ENCODE assay signal across 8 cellular contexts in genomic region chr3:32816439-32817194, GRCh38. TPM values are rescaled to one million over a fixed set of nuclear protein-coding genes. Genes with fewer than 3 reads are reported as not detected.
A peak's percentile ranks its signal among the peaks of the same experiment; 100 is the strongest.
DNase-seq lines count a peak whose midpoint lies in the region; ATAC-seq and TF ChIP-seq lines count a peak whose summit lies in the region.

No MANE protein-coding gene starts in this region.

- H3K4me3 ChIP-seq in iPS-11a (ENCODE audit: low read depth, low read length) (peak overlapping the region; percentile 98), skin epidermis (peak overlapping the region; percentile 18 to 42 (median 23))

- H3K4me3 Mint-ChIP-seq in CD4-positive, alpha-beta T cell, result peak overlapping the region; percentile 48
- peak overlapping the region; percentile 51 for H3K4me3 Mint-ChIP-seq in HFFc6

- CTCF ChIA-PET in CD4-positive, alpha-beta T cell (lab: Charles Lee), result no interaction called here

- peaks cover 42% of the 10 kb centered on the region for H3K27me3 Mint-ChIP-seq in CD4-positive, alpha-beta T cell
- H3K27me3 Mint-ChIP-seq in HFFc6 (ENCODE audit: insufficient read depth), result peaks cover 44% of the 10 kb centered on the region

- peaks cover 43% of the 10 kb centered on the region for H3K27me3 ChIP-seq in CD4-positive, alpha-beta T cell (ENCODE audit: control insufficient read depth, insufficient read depth, low read length)

- no peak for TF ChIP-seq CTCF in CD4-positive, alpha-beta T cell (IDR thresholded peaks at IDR 0.05)
- no peak for TF ChIP-seq CTCF in HFFc6 (IDR thresholded peaks at IDR 0.05)

- H3K36me3 Mint-ChIP-seq in CD4-positive, alpha-beta T cell (ENCODE audit: low read depth), result no peaks in the 10 kb centered on the region
- H3K36me3 Mint-ChIP-seq in HFFc6 (ENCODE audit: low read depth), result peaks cover 8% of the 10 kb centered on the region

- no peaks in the 10 kb centered on the region for H3K9me3 Mint-ChIP-seq in CD4-positive, alpha-beta T cell
- peaks cover 17% of the 10 kb centered on the region for H3K9me3 Mint-ChIP-seq in HFFc6

- H3K27ac Mint-ChIP-seq in CD4-positive, alpha-beta T cell, result no peak overlapping the region
- no peak overlapping the region for H3K27ac Mint-ChIP-seq in HFFc6

- no peak for DNase-seq in CD4-positive, alpha-beta T cell
- DNase-seq in HFFc6 (no peak), NCI-H2171 treated with DMSO at 0.1 percent for 48 hours (lab: John Stamatoyannopoulos, UW) (no peak)
- DNase-seq in activated naive CD4-positive, alpha-beta T cell treated with anti-CD3 and anti-CD28 coated beads, Interleukin-2, amount 50 U/mL, for 16 hours, result peak; percentile 22

- no peak for ATAC-seq in CD4-positive, alpha-beta T cell (ENCODE audit: poor library complexity)
- ATAC-seq in HG02973 (IDR thresholded peaks at IDR 0.05; ENCODE audit: unreplicated experiment), result no peak
- no peak for ATAC-seq in HG03025 (IDR thresholded peaks at IDR 0.05; ENCODE audit: low FRiP score, unreplicated experiment)

- no peaks in the 10 kb centered on the region for H3K9me3 ChIP-seq in CD4-positive, alpha-beta T cell (ENCODE audit: control insufficient read depth, low read length)

- intact Hi-C loops in CD4-positive, alpha-beta T cell (cut with DNase I, micrococcal nuclease), result no loop called here

- no peak overlapping the region for H3K27ac ChIP-seq in CD4-positive, alpha-beta T cell (ENCODE audit: low read depth, low read length)
- no peak overlapping the region for H3K27ac ChIP-seq in skin epidermis

- peaks cover 8% of the 10 kb centered on the region for H3K4me1 Mint-ChIP-seq in CD4-positive, alpha-beta T cell (ENCODE audit: low read depth)
- no peaks in the 10 kb centered on the region for H3K4me1 Mint-ChIP-seq in HFFc6 (ENCODE audit: low read depth)

- POLR2A ChIA-PET in CD4-positive, alpha-beta T cell (lab: Charles Lee), result no interaction called here

RNA-seq across cellular contexts. Expression of gene TRIM71, which starts 1.2 kb away (rescaled TPM):
- under 1 TPM in 1 of 2 experiments, not detected in 1; 0.03 TPM for total RNA-seq in CD4-positive, alpha-beta T cell
- not detected for total RNA-seq in HFFc6 (2021; fragmentation: NEBNext Ultra II Directional; extraction: Animal tissue kit (Norgen Biotek cat#: 25700))
